8 cellular contexts compared by ENCODE assay signal in the genomic region with DNA sequence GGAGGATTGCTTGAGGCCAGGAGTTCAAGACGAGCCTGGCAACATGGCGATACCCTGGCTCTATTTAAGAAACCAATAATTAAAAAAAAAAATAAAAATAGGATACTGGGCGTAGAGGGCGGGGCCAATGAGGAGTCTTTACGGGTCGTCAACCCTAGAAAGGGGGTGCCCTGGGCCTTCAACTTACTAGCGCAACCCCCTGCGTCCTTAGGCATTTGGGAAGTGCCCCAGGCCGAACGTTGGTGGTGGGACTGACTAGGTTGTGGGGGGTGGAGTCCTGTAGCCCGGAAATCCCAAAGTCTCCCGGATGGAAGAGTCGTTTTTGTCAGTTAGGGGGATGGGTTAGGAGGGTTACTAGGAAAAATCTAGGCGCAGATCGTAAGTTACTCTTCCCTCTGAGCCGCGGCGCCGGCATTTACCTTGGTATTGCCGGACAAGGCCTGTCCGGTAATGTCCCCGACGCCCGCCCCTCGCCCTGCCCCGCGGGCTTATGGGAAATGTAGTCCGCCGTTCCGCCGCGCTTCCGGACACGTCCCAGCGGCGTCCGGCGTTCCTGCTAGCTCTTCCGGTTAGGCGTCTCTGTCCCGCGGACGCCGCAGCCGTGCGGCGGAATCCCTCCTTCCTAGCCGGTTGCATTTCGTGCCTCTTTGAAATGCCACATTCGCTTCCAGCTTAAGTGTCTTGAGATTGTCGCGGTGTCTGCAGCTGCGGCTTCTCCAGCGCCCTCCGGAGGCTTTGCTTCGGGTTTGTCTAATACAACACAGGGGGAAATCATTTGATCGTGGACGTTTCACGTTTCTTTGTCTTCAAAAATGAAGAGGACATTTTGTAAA. TPM values are rescaled to one million over a fixed set of nuclear protein-coding genes. Genes with fewer than 3 reads are reported as not detected.
A peak's percentile ranks its signal among the peaks of the same experiment; 100 is the strongest.
DNase-seq lines count a peak whose midpoint lies in the region; ATAC-seq and TF ChIP-seq lines count a peak whose summit lies in the region.

No MANE protein-coding gene starts in this region.

- 2% methylated on average over 59 of the region's 59 CpGs for WGBS in liver

- H3K27me3 Mint-ChIP-seq in dendritic cell treated with granulocyte-macrophage colony-stimulating factor and Interleukin-4, amounts not matched to agents 40 ng/mL and 50 ng/mL, for 4 days, result no peaks in the 10 kb centered on the region

- no peaks in the 10 kb centered on the region for H3K9me3 ChIP-seq in liver (ENCODE audit: control insufficient read depth in 4 of 4, low read length in 3 of 4)

- DNase-seq in CD1c-positive myeloid dendritic cell (ENCODE audit: extremely low spot score) (peak; percentile 97), NCI-H526 (lab: John Stamatoyannopoulos, UW) (peak; percentile 78 to 93)
- peak; percentile 84 for DNase-seq in activated CD4-positive, alpha-beta T cell treated with anti-CD3 and anti-CD28 coated beads, Interleukin-2, amount 50 U/mL, for 1 hour
- DNase-seq in stimulated activated CD4-positive, alpha-beta T cell treated with anti-CD3 and anti-CD28 coated beads, Interleukin-4, amount 100 ng/mL, for 1 hour, result peak; percentile 88

- H3K36me3 Mint-ChIP-seq in dendritic cell treated with granulocyte-macrophage colony-stimulating factor and Interleukin-4, amounts not matched to agents 40 ng/mL and 50 ng/mL, for 4 days (ENCODE audit: low read depth), result peaks cover 24% of the 10 kb centered on the region

- peak overlapping the region; percentile 83 for H3K4me3 Mint-ChIP-seq in dendritic cell treated with granulocyte-macrophage colony-stimulating factor and Interleukin-4, amounts not matched to agents 40 ng/mL and 50 ng/mL, for 4 days

- TF ChIP-seq CTCF in liver (IDR thresholded peaks at IDR 0.05; ENCODE audit: low read depth, low read length, missing input control), result peak; percentile 35

- H3K36me3 ChIP-seq in liver (ENCODE audit: control insufficient read depth in 4 of 4, insufficient read depth in 3 of 4, low read depth in 1 of 4, low read length in 3 of 4), result no peaks in the 10 kb centered on the region

- peak overlapping the region; percentile 96 for H3K27ac Mint-ChIP-seq in dendritic cell treated with granulocyte-macrophage colony-stimulating factor and Interleukin-4, amounts not matched to agents 40 ng/mL and 50 ng/mL, for 4 days

- peaks cover 8 to 24% (median 19%) of the 10 kb centered on the region in 4 donors for H3K4me1 ChIP-seq in liver (ENCODE audit: control insufficient read depth in 4 of 4, insufficient read depth in 4 of 4, low read length in 3 of 4)

- peak overlapping the region; percentile 79 to 95 (median 80) for H3K4me3 ChIP-seq in liver (ENCODE audit: low read depth in 1 of 3, low read length in 3 of 3)

- peaks cover 33% of the 10 kb centered on the region for H3K4me1 Mint-ChIP-seq in dendritic cell treated with granulocyte-macrophage colony-stimulating factor and Interleukin-4, amounts not matched to agents 40 ng/mL and 50 ng/mL, for 4 days (ENCODE audit: low read depth)

- H3K27me3 ChIP-seq in liver (ENCODE audit: control insufficient read depth in 4 of 4, insufficient read depth in 4 of 4, low read length in 3 of 4), result no peaks in the 10 kb centered on the region

- H3K9ac ChIP-seq in liver (ENCODE audit: low read depth in 1 of 2, low read length in 2 of 2), result peak overlapping the region; percentile 55 to 96

- peak; percentile 61 for ATAC-seq in GM19351 (IDR thresholded peaks at IDR 0.05; ENCODE audit: unreplicated experiment)
- peak; percentile 69 for ATAC-seq in HG03520 (IDR thresholded peaks at IDR 0.05; ENCODE audit: unreplicated experiment)

- TF ChIP-seq RAD21 in liver (IDR thresholded peaks at IDR 0.05), result peak; percentile 37 to 47

- no peaks in the 10 kb centered on the region for H3K9me3 Mint-ChIP-seq in dendritic cell treated with granulocyte-macrophage colony-stimulating factor and Interleukin-4, amounts not matched to agents 40 ng/mL and 50 ng/mL, for 4 days

- intact Hi-C loops in dendritic cell treated with granulocyte-macrophage colony-stimulating factor and Interleukin-4, amounts not matched to agents 40 ng/mL and 50 ng/mL, for 4 days (cut with micrococcal nuclease), result loop anchor here (1.0 kb wide), 1 partner anchor 87 kb away; a partner anchor contains a TSS

- peak overlapping the region; percentile 92 to 96 for H3K27ac ChIP-seq in liver (ENCODE audit: low read depth in 1 of 2, low read length in 2 of 2)

TF ChIP-seq in liver, 16 proteins besides CTCF, POLR2A, EP300 and RAD21:
- TF ChIP-seq RXRA (IDR thresholded peaks at IDR 0.05) (peak in 1 of 2 donors; percentile 27), FOXA2 (IDR thresholded peaks at IDR 0.05) (no peak), FOXA1 (IDR thresholded peaks at IDR 0.05) (no peak), HNF4G (IDR thresholded peaks at IDR 0.05) (no peak), SP1 (IDR thresholded peaks at IDR 0.05) (peak; percentile 55), NR2F2 (IDR thresholded peaks at IDR 0.05) (no peak), YY1 (IDR thresholded peaks at IDR 0.05) (peak; percentile 94), TAF1 (conservative IDR thresholded peaks at IDR 0.05) (peak; percentile 87), GABPA (IDR thresholded peaks at IDR 0.05 in 1 of 2, conservative IDR thresholded peaks at IDR 0.05 in 1 of 2) (peak; percentile 83 to 96), HNF4A (conservative IDR thresholded peaks at IDR 0.05) (peak in 1 of 2 donors; percentile 7), JUND (IDR thresholded peaks at IDR 0.05) (no peak), EGR1 (IDR thresholded peaks at IDR 0.05; ENCODE audit: low read depth in 2 of 2) (peak; percentile 66 to 75)
- TF ChIP-seq, protein P1, sequence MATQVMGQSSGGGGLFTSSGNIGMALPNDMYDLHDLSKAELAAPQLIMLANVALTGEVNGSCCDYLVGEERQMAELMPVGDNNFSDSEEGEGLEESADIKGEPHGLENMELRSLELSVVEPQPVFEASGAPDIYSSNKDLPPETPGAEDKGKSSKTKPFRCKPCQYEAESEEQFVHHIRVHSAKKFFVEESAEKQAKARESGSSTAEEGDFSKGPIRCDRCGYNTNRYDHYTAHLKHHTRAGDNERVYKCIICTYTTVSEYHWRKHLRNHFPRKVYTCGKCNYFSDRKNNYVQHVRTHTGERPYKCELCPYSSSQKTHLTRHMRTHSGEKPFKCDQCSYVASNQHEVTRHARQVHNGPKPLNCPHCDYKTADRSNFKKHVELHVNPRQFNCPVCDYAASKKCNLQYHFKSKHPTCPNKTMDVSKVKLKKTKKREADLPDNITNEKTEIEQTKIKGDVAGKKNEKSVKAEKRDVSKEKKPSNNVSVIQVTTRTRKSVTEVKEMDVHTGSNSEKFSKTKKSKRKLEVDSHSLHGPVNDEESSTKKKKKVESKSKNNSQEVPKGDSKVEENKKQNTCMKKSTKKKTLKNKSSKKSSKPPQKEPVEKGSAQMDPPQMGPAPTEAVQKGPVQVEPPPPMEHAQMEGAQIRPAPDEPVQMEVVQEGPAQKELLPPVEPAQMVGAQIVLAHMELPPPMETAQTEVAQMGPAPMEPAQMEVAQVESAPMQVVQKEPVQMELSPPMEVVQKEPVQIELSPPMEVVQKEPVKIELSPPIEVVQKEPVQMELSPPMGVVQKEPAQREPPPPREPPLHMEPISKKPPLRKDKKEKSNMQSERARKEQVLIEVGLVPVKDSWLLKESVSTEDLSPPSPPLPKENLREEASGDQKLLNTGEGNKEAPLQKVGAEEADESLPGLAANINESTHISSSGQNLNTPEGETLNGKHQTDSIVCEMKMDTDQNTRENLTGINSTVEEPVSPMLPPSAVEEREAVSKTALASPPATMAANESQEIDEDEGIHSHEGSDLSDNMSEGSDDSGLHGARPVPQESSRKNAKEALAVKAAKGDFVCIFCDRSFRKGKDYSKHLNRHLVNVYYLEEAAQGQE (IDR thresholded peaks at IDR 0.05), result peak; percentile 81
- TF ChIP-seq, protein P2, sequence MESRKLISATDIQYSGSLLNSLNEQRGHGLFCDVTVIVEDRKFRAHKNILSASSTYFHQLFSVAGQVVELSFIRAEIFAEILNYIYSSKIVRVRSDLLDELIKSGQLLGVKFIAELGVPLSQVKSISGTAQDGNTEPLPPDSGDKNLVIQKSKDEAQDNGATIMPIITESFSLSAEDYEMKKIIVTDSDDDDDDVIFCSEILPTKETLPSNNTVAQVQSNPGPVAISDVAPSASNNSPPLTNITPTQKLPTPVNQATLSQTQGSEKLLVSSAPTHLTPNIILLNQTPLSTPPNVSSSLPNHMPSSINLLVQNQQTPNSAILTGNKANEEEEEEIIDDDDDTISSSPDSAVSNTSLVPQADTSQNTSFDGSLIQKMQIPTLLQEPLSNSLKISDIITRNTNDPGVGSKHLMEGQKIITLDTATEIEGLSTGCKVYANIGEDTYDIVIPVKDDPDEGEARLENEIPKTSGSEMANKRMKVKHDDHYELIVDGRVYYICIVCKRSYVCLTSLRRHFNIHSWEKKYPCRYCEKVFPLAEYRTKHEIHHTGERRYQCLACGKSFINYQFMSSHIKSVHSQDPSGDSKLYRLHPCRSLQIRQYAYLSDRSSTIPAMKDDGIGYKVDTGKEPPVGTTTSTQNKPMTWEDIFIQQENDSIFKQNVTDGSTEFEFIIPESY (IDR thresholded peaks at IDR 0.05), result no peak
- TF ChIP-seq, protein P3, sequence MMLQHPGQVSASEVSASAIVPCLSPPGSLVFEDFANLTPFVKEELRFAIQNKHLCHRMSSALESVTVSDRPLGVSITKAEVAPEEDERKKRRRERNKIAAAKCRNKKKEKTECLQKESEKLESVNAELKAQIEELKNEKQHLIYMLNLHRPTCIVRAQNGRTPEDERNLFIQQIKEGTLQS (IDR thresholded peaks at IDR 0.05), result no peak
- TF ChIP-seq, protein P4, sequence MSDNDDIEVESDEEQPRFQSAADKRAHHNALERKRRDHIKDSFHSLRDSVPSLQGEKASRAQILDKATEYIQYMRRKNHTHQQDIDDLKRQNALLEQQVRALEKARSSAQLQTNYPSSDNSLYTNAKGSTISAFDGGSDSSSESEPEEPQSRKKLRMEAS (IDR thresholded peaks at IDR 0.05), result peak; percentile 56

RNA-seq across cellular contexts. Expression of a gene that starts 1.3 kb away (rescaled TPM):
- 10 to 100 TPM; 12.6 to 39.7 TPM for total RNA-seq in liver
- 10 to 100 TPM; 16.9 to 17.3 TPM for polyA plus RNA-seq in liver

Comparison
In these comparisons a context has a peak if more than half of its experiments do, and no peak if none do; other contexts are left out.
1. Peak in every context shown above with its lines: DNase-seq, ATAC-seq, H3K4me3 ChIP-seq and H3K27ac ChIP-seq.